In the genomic region with DNA sequence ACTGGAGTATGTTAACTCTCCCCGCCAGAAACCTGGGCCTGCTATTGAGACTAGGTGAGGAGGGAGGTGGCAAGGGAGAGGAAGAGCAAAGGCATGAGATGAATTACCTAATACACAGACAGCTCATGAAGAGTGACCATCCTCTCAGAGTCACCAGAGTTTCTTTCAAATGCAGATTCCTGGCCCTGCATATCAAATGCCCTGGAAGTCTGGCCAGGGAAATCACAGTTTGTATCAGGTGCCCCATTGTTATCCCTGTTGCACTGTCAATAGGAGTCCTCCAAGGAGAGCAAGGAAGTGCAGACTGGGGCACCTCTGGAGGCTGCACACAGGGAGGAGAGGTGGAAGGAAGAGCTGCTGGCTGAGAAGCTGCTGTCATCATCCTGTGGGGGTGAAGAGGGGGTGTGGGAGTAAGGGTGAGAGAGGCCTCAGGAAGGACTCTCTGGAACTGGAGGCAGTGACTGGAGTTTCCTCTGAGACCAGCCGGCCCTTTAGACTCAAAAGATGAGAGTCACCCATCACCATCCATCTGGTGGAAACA, we compare ENCODE assay signal across 15 cellular contexts.
DNase-seq lines count a peak whose midpoint lies in the region; ATAC-seq, FAIRE-seq and TF ChIP-seq lines count a peak whose summit lies in the region.
"Had no signal": no experiment of that assay in that cellular context is flagged by ENCODE, and none has a peak within 500 bp of the region (broad histone marks: within the 10 kb centered on the region; RNA-seq: fewer than 3 reads in every experiment).

No MANE protein-coding gene starts in this region.

- H3K36me3 ChIP-seq in GM23248 (ENCODE audit: low read depth) (no peaks in the 10 kb centered on the region), SK-N-MC (ENCODE audit: insufficient read depth, low read length) (no peaks in the 10 kb centered on the region), fibroblast of lung (ENCODE audit: control insufficient read depth, insufficient read depth, low read length) (no peaks in the 10 kb centered on the region), WERI-Rb-1 (no peaks in the 10 kb centered on the region)
- H3K36me3 ChIP-seq: right atrium auricular region had no signal

- H2AFZ ChIP-seq in GM23248 (no peak overlapping the region), fibroblast of lung (ENCODE audit: low read length) (no peak overlapping the region)

- H3K27ac ChIP-seq in GM23248 (peak overlapping the region; percentile 85), SK-N-MC (peak overlapping the region; percentile 55; the same call in 1 of the 2 replicates), fibroblast of lung (ENCODE audit: insufficient read depth, low read length) (peak overlapping the region; percentile 30), WERI-Rb-1 (no peak overlapping the region)
- H3K27ac ChIP-seq: right atrium auricular region had no signal

- H3K4me3 ChIP-seq in GM23248 (peak overlapping the region; percentile 34; the same call in 1 of the 2 replicates), SK-N-MC (peak overlapping the region; percentile 28; the same call in 1 of the 2 replicates), fibroblast of lung (replicated peaks in 1 of 4; ENCODE audit: control extremely low read depth in 1 of 4, insufficient read depth in 1 of 4, low read depth in 3 of 4, low read length in 4 of 4) (no peak overlapping the region), WERI-Rb-1 (ENCODE audit: low read depth, low read length) (no peak overlapping the region)
- H3K4me3 ChIP-seq: GM12878, right atrium auricular region had no signal

- no peaks in the 10 kb centered on the region for H4K20me1 ChIP-seq in GM23248 (ENCODE audit: insufficient read depth)
- no peaks in the 10 kb centered on the region for H4K20me1 ChIP-seq in fibroblast of lung (ENCODE audit: control insufficient read depth, extremely low read depth, insufficient read depth, low read length)

- peaks cover 45% of the 10 kb centered on the region for H3F3A ChIP-seq in GM23248 (ENCODE audit: insufficient read depth)

- DNase-seq in GM23248: peak; percentile 81
- DNase-seq in SK-N-MC (ENCODE audit: low read depth, low spot score): no peak
- DNase-seq in fibroblast of lung (ENCODE audit: low read depth in 2 of 2): peak in 1 of 2 donors; percentile 55
- DNase-seq in nephron progenitor cell: no peak
- DNase-seq in WERI-Rb-1: no peak
- DNase-seq in HK-2 (ENCODE audit: unreplicated experiment): no peak
- no peak for DNase-seq in HTR-8/SVneo (ENCODE audit: insufficient read length, low spot score)
- DNase-seq: activated CD4-positive, alpha-beta T cell treated with anti-CD3 and anti-CD28 coated beads for 48 hours; activated T-cell treated with anti-CD3 and anti-CD28 coated beads, Interleukin-2, amount 50 U/mL, for 72 hours; naive thymus-derived CD4-positive, alpha-beta T cell; stimulated activated naive CD8-positive, alpha-beta T cell treated with anti-CD3 and anti-CD28 coated beads, Interleukin-15, Interleukin-2, amounts not matched to agents 100 U/mL and 50 U/mL, for 24 hours had no signal

- peak overlapping the region; percentile 59 for H3K9ac ChIP-seq in GM23248
- no peak overlapping the region for H3K9ac ChIP-seq in SK-N-MC (ENCODE audit: insufficient read length)
- H3K9ac ChIP-seq in fibroblast of lung (ENCODE audit: insufficient read depth, low read length): no peak overlapping the region

- peak overlapping the region; percentile 51 for H3K27ac Mint-ChIP-seq in nephron progenitor cell
- H3K27ac Mint-ChIP-seq: activated T-cell treated with anti-CD3 and anti-CD28 coated beads, Interleukin-2, amount 50 U/mL, for 72 hours had no signal

- no peak overlapping the region for H3K4me3 Mint-ChIP-seq in nephron progenitor cell
- H3K4me3 Mint-ChIP-seq: activated T-cell treated with anti-CD3 and anti-CD28 coated beads, Interleukin-2, amount 50 U/mL, for 72 hours; naive thymus-derived CD4-positive, alpha-beta T cell had no signal

- H3K27me3 ChIP-seq in GM23248 (replicated peaks; ENCODE audit: insufficient read depth) (no peaks in the 10 kb centered on the region), fibroblast of lung (ENCODE audit: control insufficient read depth, insufficient read depth, low read length) (no peaks in the 10 kb centered on the region), WERI-Rb-1 (ENCODE audit: insufficient read depth, low read depth, severe bottlenecking) (no peaks in the 10 kb centered on the region)
- H3K27me3 ChIP-seq: right atrium auricular region had no signal

- in situ Hi-C loops in GM23248 (cut with MboI): no loop called here

- FAIRE-seq in HTR-8/SVneo (lab: Jason Lieb, UNC): no peak
- FAIRE-seq: GM12878 had no signal

- H3K4me1 ChIP-seq in GM23248 (ENCODE audit: insufficient read depth) (peaks cover 35% of the 10 kb centered on the region), fibroblast of lung (ENCODE audit: control insufficient read depth, extremely low read depth, insufficient read depth, low read length) (peaks cover 20% of the 10 kb centered on the region)

- ATAC-seq in GM18858 (IDR thresholded peaks at IDR 0.05; ENCODE audit: unreplicated experiment): no peak
- ATAC-seq: activated T-cell treated with anti-CD3 and anti-CD28 coated beads, Interleukin-2, amount 50 U/mL, for 72 hours; left lobe of liver; naive thymus-derived CD4-positive, alpha-beta T cell; stimulated activated naive CD8-positive, alpha-beta T cell treated with anti-CD3 and anti-CD28 coated beads, Interleukin-15, Interleukin-2, amounts not matched to agents 100 U/mL and 50 U/mL, for 24 hours had no signal

- no peak for TF ChIP-seq CTCF in fibroblast of lung (conservative IDR thresholded peaks at IDR 0.05 in 1 of 2, IDR thresholded peaks at IDR 0.05 in 1 of 2; ENCODE audit: low read depth in 1 of 2, low read length in 2 of 2)
- no peak for TF ChIP-seq CTCF in nephron progenitor cell (IDR thresholded peaks at IDR 0.05)
- no peak for TF ChIP-seq CTCF in WERI-Rb-1 (IDR thresholded peaks at IDR 0.05; ENCODE audit: low read depth, low read length)

- 39 to 55% methylated on average over 2 of the region's 2 CpGs for WGBS in GM23248 (ENCODE audit: low coverage in 1 of 2, low lambda C conversion rate in 2 of 2, missing lambda C conversion rate in 2 of 2), 2 experiments

- H3K4me1 Mint-ChIP-seq in nephron progenitor cell: peaks cover 41% of the 10 kb centered on the region

- H3K9me3 Mint-ChIP-seq in nephron progenitor cell: no peaks in the 10 kb centered on the region
- H3K9me3 Mint-ChIP-seq: activated T-cell treated with anti-CD3 and anti-CD28 coated beads, Interleukin-2, amount 50 U/mL, for 72 hours; naive thymus-derived CD4-positive, alpha-beta T cell had no signal

- no peaks in the 10 kb centered on the region for H3K79me2 ChIP-seq in GM23248 (ENCODE audit: insufficient read depth)
- no peaks in the 10 kb centered on the region for H3K79me2 ChIP-seq in fibroblast of lung (ENCODE audit: control insufficient read depth, insufficient read depth, low read length)

- H3K4me2 ChIP-seq in GM23248 (ENCODE audit: unreplicated experiment) (peak overlapping the region; percentile 70), fibroblast of lung (ENCODE audit: extremely low read depth, insufficient read depth, low read length) (peak overlapping the region; percentile 52)

- H3K36me3 Mint-ChIP-seq in nephron progenitor cell (ENCODE audit: low read depth): peaks cover 21% of the 10 kb centered on the region
- H3K36me3 Mint-ChIP-seq: naive thymus-derived CD4-positive, alpha-beta T cell had no signal

- no peaks in the 10 kb centered on the region for H3K9me3 ChIP-seq in GM23248 (ENCODE audit: low read depth)
- no peaks in the 10 kb centered on the region for H3K9me3 ChIP-seq in SK-N-MC (ENCODE audit: low read depth, low read length)
- H3K9me3 ChIP-seq in fibroblast of lung (ENCODE audit: control insufficient read depth, insufficient read depth, low read depth, low read length): no peaks in the 10 kb centered on the region
- H3K9me3 ChIP-seq in WERI-Rb-1 (ENCODE audit: severe bottlenecking): no peaks in the 10 kb centered on the region
- H3K9me3 ChIP-seq: right atrium auricular region had no signal

- no peaks in the 10 kb centered on the region for H3K9me2 ChIP-seq in GM23248 (ENCODE audit: insufficient read depth)

- H3K27me3 Mint-ChIP-seq in nephron progenitor cell (ENCODE audit: low read depth, poor library complexity): no peaks in the 10 kb centered on the region

Comparison
In these comparisons a context has a peak if more than half of its experiments do, and no peak if none do; other contexts are left out.
1. H3K4me3 ChIP-seq: peak in GM23248 (single experiment) and SK-N-MC (single experiment); none in fibroblast of lung (0 of 4) and WERI-Rb-1 (single experiment).